In genomic region chr9:133119461-133120342, GRCh38 we compare ENCODE assay signal across 8 cellular contexts. TPM values are rescaled to one million over a fixed set of nuclear protein-coding genes. Genes with fewer than 3 reads are reported as not detected.
DNase-seq lines count a peak whose midpoint lies in the region; ATAC-seq and TF ChIP-seq lines count a peak whose summit lies in the region.

No MANE protein-coding gene starts in this region.

- peaks cover 29% of the 10 kb centered on the region for H3K4me1 ChIP-seq in ACC112 (ENCODE audit: control insufficient read depth, insufficient read depth, low read length, unreplicated experiment)
- H3K4me1 ChIP-seq in HUES6 (ENCODE audit: control insufficient read depth, insufficient read depth, low read length) = peaks cover 43% of the 10 kb centered on the region
- peaks cover 56% of the 10 kb centered on the region for H3K4me1 ChIP-seq in mesodermal cell (ENCODE audit: control insufficient read depth, insufficient read depth, low read length, poor library complexity, severe bottlenecking)
- H3K4me1 ChIP-seq in uterus = peaks cover 0 to 17% of the 10 kb centered on the region in 2 donors

- H3K79me2 ChIP-seq in ACC112 (ENCODE audit: control insufficient read depth, insufficient read depth, low read length, unreplicated experiment) = peaks cover 5% of the 10 kb centered on the region

- intact Hi-C loops in uterus (cut with DNase I; ENCODE audit: low total_unique reads) = no loop called here

- TF ChIP-seq POLR2A in uterus (IDR thresholded peaks at IDR 0.05) = peak in 1 of 2 donors; percentile 27

- DNase-seq in cardiac fibroblast (ENCODE audit: low read depth in 2 of 2) (no peak), uterus (peak in 1 of 2 donors; percentile 45), COR-L47 (lab: John Stamatoyannopoulos, UW) (no peak)

- H3K27me3 ChIP-seq in ACC112 (ENCODE audit: insufficient read depth, low read length) = no peaks in the 10 kb centered on the region
- H3K27me3 ChIP-seq in HUES6 (ENCODE audit: control insufficient read depth, insufficient read depth, low read length) = peaks cover 18% of the 10 kb centered on the region
- H3K27me3 ChIP-seq in uterus = no peaks in the 10 kb centered on the region

- WGBS in mesodermal cell (ENCODE audit: insufficient coverage in 2 of 2), 2 experiments = 67 to 74% methylated on average over 19 to 20 of the region's 30 CpGs

- TF ChIP-seq CTCF in cardiac fibroblast (IDR thresholded peaks at IDR 0.05; ENCODE audit: low read depth, low read length) = no peak
- TF ChIP-seq CTCF in uterus (IDR thresholded peaks at IDR 0.05) = no peak

- H3K4me3 ChIP-seq in ACC112 (ENCODE audit: low read depth, low read length) (peak overlapping the region; percentile 25; the same call in 1 of the 2 replicates), HUES6 (ENCODE audit: low read depth, low read length) (peak overlapping the region; percentile 42; the same call in 1 of the 2 replicates), cardiac fibroblast (replicated peaks in 1 of 2; ENCODE audit: low read depth in 2 of 2, low read length in 2 of 2) (peak overlapping the region; percentile 32 to 60), mesodermal cell (ENCODE audit: extremely low read depth, insufficient read depth, low read length, poor library complexity, severe bottlenecking) (peak overlapping the region; percentile 71), uterus (peak overlapping the region; percentile 41 to 67)

- no peak overlapping the region for H3K27ac ChIP-seq in ACC112 (ENCODE audit: low read depth, low read length)
- no peak overlapping the region for H3K27ac ChIP-seq in HUES6 (ENCODE audit: low read depth, low read length)
- peak overlapping the region; percentile 59 for H3K27ac ChIP-seq in mesodermal cell (ENCODE audit: low read depth, low read length, severe bottlenecking)
- H3K27ac ChIP-seq in uterus = peak overlapping the region; percentile 86

- H3K36me3 ChIP-seq in ACC112 (ENCODE audit: insufficient read depth, low read length) (no peaks in the 10 kb centered on the region), HUES6 (ENCODE audit: control insufficient read depth, insufficient read depth, low read length) (no peaks in the 10 kb centered on the region), mesodermal cell (ENCODE audit: control insufficient read depth, insufficient read depth, low read length) (peaks cover 12% of the 10 kb centered on the region), uterus (no peaks in the 10 kb centered on the region)

- H3K9me3 ChIP-seq in HUES6 (ENCODE audit: control insufficient read depth, insufficient read depth, low read depth, low read length) (no peaks in the 10 kb centered on the region), mesodermal cell (ENCODE audit: control insufficient read depth, low read length) (no peaks in the 10 kb centered on the region), uterus (no peaks in the 10 kb centered on the region)

- no peak for ATAC-seq in GM21723 (IDR thresholded peaks at IDR 0.05; ENCODE audit: unreplicated experiment)
- ATAC-seq in GM18520 (IDR thresholded peaks at IDR 0.05; ENCODE audit: unreplicated experiment) = no peak

- H3K9ac ChIP-seq in HUES6 (ENCODE audit: low read length) = peak overlapping the region; percentile 38

- no peak overlapping the region for H2AFZ ChIP-seq in ACC112 (ENCODE audit: low read length, unreplicated experiment)

RNA-seq across cellular contexts. Expression of gene RALGDS, which starts 1.3 kb away (rescaled TPM):
- 66.2 TPM for polyA plus RNA-seq in mesodermal cell (2013, experiment 1 of 2)
- polyA plus RNA-seq in mesodermal cell (2013, experiment 2 of 2) = 57.5 TPM
- total RNA-seq in uterus = 10 to 100 TPM; 14.1 to 67.9 (median 30.3) TPM

RNA-seq across cellular contexts. Expression of gene GBGT1, which starts 44.0 kb away (rescaled TPM):
- polyA plus RNA-seq in mesodermal cell (2013, experiment 1 of 2) = 16.3 TPM
- 10.2 TPM for polyA plus RNA-seq in mesodermal cell (2013, experiment 2 of 2)
- total RNA-seq in uterus = 10 to 100 TPM in 2 of 4 donors, 1 to 10 TPM in 2; 3.5 to 28.5 (median 9.8) TPM

RNA-seq across cellular contexts. Expression of gene CEL, which starts 57.9 kb away (rescaled TPM):
- 2.2 TPM for polyA plus RNA-seq in mesodermal cell (2013, experiment 1 of 2)
- 1.8 TPM for polyA plus RNA-seq in mesodermal cell (2013, experiment 2 of 2)
- 1 to 10 TPM in 1 of 4 donors, under 1 TPM in 2, not detected in 1; 0.26 to 1.4 (median 0.62) TPM for total RNA-seq in uterus

Comparison
In these comparisons a context has a peak if more than half of its experiments do, and no peak if none do; other contexts are left out.
1. H3K27ac ChIP-seq: peak in mesodermal cell (single experiment) and uterus (2 of 2); none in ACC112 (single experiment) and HUES6 (single experiment).
2. Peak in every context shown above with its lines, with median percentiles within 50 percentile points of each other: H3K4me3 ChIP-seq.